Comparison of ENCODE assay signal across 8 cellular contexts in the genomic region with DNA sequence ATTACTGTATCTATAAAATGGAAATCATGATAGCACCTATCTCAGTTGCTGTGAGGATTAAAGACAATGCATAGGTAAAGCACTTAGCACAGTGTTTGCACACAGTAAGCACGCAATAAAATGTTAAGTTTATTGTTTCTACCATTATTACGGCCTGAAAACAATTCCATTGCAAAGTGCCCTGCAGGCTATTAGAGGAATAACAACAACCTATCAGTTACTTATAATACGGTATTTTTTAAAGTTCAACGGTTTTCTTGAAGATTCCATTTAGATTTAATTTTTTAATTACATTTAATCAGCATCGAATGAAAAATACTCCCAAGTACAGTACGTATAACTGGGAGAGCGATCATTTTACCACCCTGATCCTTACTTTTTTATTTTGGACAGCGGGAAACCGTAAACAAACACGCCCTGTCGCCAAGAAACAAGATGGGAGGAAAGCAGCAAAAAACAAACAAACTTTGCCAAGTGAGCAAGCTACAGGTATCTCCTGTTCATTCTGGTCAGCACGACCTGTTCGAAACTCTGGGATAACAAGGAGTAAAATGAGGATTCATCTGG. TPM values are rescaled to one million over a fixed set of nuclear protein-coding genes. Genes with fewer than 3 reads are reported as not detected.
DNase-seq lines count a peak whose midpoint lies in the region; ATAC-seq, FAIRE-seq and TF ChIP-seq lines count a peak whose summit lies in the region.

No MANE protein-coding gene starts in this region.

- H3K27me3 ChIP-seq in DND-41 (ENCODE audit: insufficient read depth, low read length, poor library complexity): no peaks in the 10 kb centered on the region
- no peaks in the 10 kb centered on the region for H3K27me3 ChIP-seq in thoracic aorta (replicated peaks; ENCODE audit: insufficient read depth)

- peak overlapping the region; percentile 94 for H3K27ac Mint-ChIP-seq in activated naive CD8-positive, alpha-beta T cell treated with anti-CD3 and anti-CD28 coated beads for 36 hours

- H3K27ac ChIP-seq in DND-41 (ENCODE audit: low read length): peak overlapping the region; percentile 98
- peak overlapping the region; percentile 93 to 96 for H3K27ac ChIP-seq in kidney (ENCODE audit: low read depth in 2 of 2, low read length in 2 of 2)
- H3K27ac ChIP-seq in thoracic aorta: peak overlapping the region; percentile 87 to 95

- H3K4me2 ChIP-seq in DND-41 (ENCODE audit: insufficient read depth, low read length): peak overlapping the region; percentile 80

- H3K4me1 Mint-ChIP-seq in activated naive CD8-positive, alpha-beta T cell treated with anti-CD3 and anti-CD28 coated beads for 36 hours: peaks cover 18% of the 10 kb centered on the region

- H3K4me1 ChIP-seq in DND-41 (ENCODE audit: insufficient read depth, low read length): peaks cover 40% of the 10 kb centered on the region
- H3K4me1 ChIP-seq in kidney (ENCODE audit: control insufficient read depth in 1 of 2, insufficient read depth in 1 of 2, low read depth in 1 of 2, low read length in 2 of 2): peaks cover 0 to 5% of the 10 kb centered on the region in 2 donors
- peaks cover 0 to 11% of the 10 kb centered on the region in 2 donors for H3K4me1 ChIP-seq in thoracic aorta (ENCODE audit: control insufficient read depth in 1 of 2, low read depth in 2 of 2)

- peak overlapping the region; percentile 95 for H2AFZ ChIP-seq in DND-41 (ENCODE audit: low read depth, low read length)

- H3K9me3 Mint-ChIP-seq in activated naive CD8-positive, alpha-beta T cell treated with anti-CD3 and anti-CD28 coated beads for 36 hours: no peaks in the 10 kb centered on the region

- peak; percentile 27 for TF ChIP-seq CTCF in DND-41 (IDR thresholded peaks at IDR 0.05; ENCODE audit: borderline replicate concordance, extremely low read depth, low read length, poor library complexity, severe bottlenecking)
- no peak for TF ChIP-seq CTCF in kidney (IDR thresholded peaks at IDR 0.05; ENCODE audit: borderline replicate concordance, extremely low read depth, insufficient read depth)
- TF ChIP-seq CTCF in thoracic aorta (IDR thresholded peaks at IDR 0.05): peak; percentile 34

- no peak for DNase-seq in DND-41
- DNase-seq in activated naive CD8-positive, alpha-beta T cell treated with anti-CD3 and anti-CD28 coated beads for 36 hours: no peak
- DNase-seq in kidney: no peak
- DNase-seq in thoracic aorta (ENCODE audit: low spot score): no peak
- no peak for DNase-seq in T1000 (lab: John Stamatoyannopoulos, UW)
- DNase-seq in SHP77 treated with DMSO at 0.1 percent for 48 hours (lab: John Stamatoyannopoulos, UW): no peak

- no peaks in the 10 kb centered on the region for H3K27me3 Mint-ChIP-seq in activated naive CD8-positive, alpha-beta T cell treated with anti-CD3 and anti-CD28 coated beads for 36 hours

- FAIRE-seq in kidney (lab: Jason Lieb, UNC): peak; percentile 70

- H3K4me3 Mint-ChIP-seq in activated naive CD8-positive, alpha-beta T cell treated with anti-CD3 and anti-CD28 coated beads for 36 hours: peak overlapping the region; percentile 95

- H4K20me1 ChIP-seq in DND-41 (ENCODE audit: insufficient read depth, low read length): peaks cover 8% of the 10 kb centered on the region; the same call in 1 of the 2 replicates

- H3K9ac ChIP-seq in DND-41 (ENCODE audit: low read depth, low read length) (peak overlapping the region; percentile 94), kidney (ENCODE audit: low read length in 2 of 2) (peak overlapping the region; percentile 61 to 76)

- H3K9me3 ChIP-seq in DND-41 (ENCODE audit: insufficient read depth, low read length, severe bottlenecking) (no peaks in the 10 kb centered on the region), kidney (ENCODE audit: control insufficient read depth in 1 of 2, low read length in 2 of 2) (no peaks in the 10 kb centered on the region), thoracic aorta (no peaks in the 10 kb centered on the region)

- ATAC-seq in DND-41 (ENCODE audit: insufficient read depth, low read depth) (peak; percentile 7; the same call in 2 of the 3 replicates), GM19372 (IDR thresholded peaks at IDR 0.05; ENCODE audit: low read depth, unreplicated experiment) (peak; percentile 25), HG03432 (IDR thresholded peaks at IDR 0.05; ENCODE audit: unreplicated experiment) (peak; percentile 19), thoracic aorta (ENCODE audit: insufficient number of reproducible peaks, low FRiP score, low read depth) (peak; percentile 7)

- peaks cover 4% of the 10 kb centered on the region for H3K36me3 ChIP-seq in DND-41 (ENCODE audit: insufficient read depth, low read length)
- H3K36me3 ChIP-seq in kidney (ENCODE audit: control insufficient read depth in 1 of 2, insufficient read depth in 2 of 2, low read length in 2 of 2): no peaks in the 10 kb centered on the region
- H3K36me3 ChIP-seq in thoracic aorta: no peaks in the 10 kb centered on the region

- H3K4me3 ChIP-seq in DND-41 (ENCODE audit: low read depth in 1 of 2, low read length in 2 of 2) (peak overlapping the region; percentile 91 to 96), kidney (ENCODE audit: low read length in 2 of 2) (peak overlapping the region; percentile 83 to 95), thoracic aorta (peak overlapping the region; percentile 85)

- intact Hi-C loops in kidney (cut with DNase I): no loop called here

- peaks cover 54% of the 10 kb centered on the region for H3K79me2 ChIP-seq in DND-41 (ENCODE audit: insufficient read depth, low read length)

- H3K36me3 Mint-ChIP-seq in activated naive CD8-positive, alpha-beta T cell treated with anti-CD3 and anti-CD28 coated beads for 36 hours: peaks cover 6% of the 10 kb centered on the region

RNA-seq across cellular contexts. Expression of a gene that starts 0.9 kb away (rescaled TPM):
- 10 to 100 TPM; 15.2 to 15.3 TPM for total RNA-seq in activated naive CD8-positive, alpha-beta T cell treated with anti-CD3 and anti-CD28 coated beads for 36 hours
- total RNA-seq in kidney (19.4 TPM), thoracic aorta (10 to 100 TPM in 1 of 2 donors, 1 to 10 TPM in 1; 8.5 to 27.2 TPM)
- polyA plus RNA-seq in kidney (ENCODE audit: insufficient read depth, low read depth, low replicate concordance): 8.2 TPM
